ENCODE assay signal across 8 cellular contexts in genomic region chr12:127165567-127166392, GRCh38.
DNase-seq lines count a peak whose midpoint lies in the region; ATAC-seq and TF ChIP-seq lines count a peak whose summit lies in the region.

No MANE protein-coding gene starts in this region.

- peak overlapping the region; percentile 79 for H3K4me3 Mint-ChIP-seq in activated T-helper 2 cell treated with anti-CD3 and anti-CD28 coated beads, Interferon-gamma antibody, Interleukin-2, Interleukin-4, amounts not matched to agents 10 μg/mL and 5 μg/mL and 100 μg/mL, durations not matched to agents 14 hours and 24 hours and 36 hours (ENCODE audit: low read depth)
- peak overlapping the region; percentile 83 to 85 (median 84) for H3K4me3 Mint-ChIP-seq in nephron
- peak overlapping the region; percentile 69 for H3K4me3 Mint-ChIP-seq in stimulated activated effector memory CD8-positive, alpha-beta T cell treated with anti-CD3 and anti-CD28 coated beads, Interleukin-12 subunit alpha, Interleukin-12 subunit beta, amount 100 ng/mL, for 72 hours

- H3K27me3 Mint-ChIP-seq in activated T-helper 2 cell treated with anti-CD3 and anti-CD28 coated beads, Interferon-gamma antibody, Interleukin-2, Interleukin-4, amounts not matched to agents 10 μg/mL and 5 μg/mL and 100 μg/mL, durations not matched to agents 14 hours and 24 hours and 36 hours (ENCODE audit: low read depth) = peaks cover 2% of the 10 kb centered on the region
- H3K27me3 Mint-ChIP-seq in nephron (ENCODE audit: low read depth) = peaks cover 6% of the 10 kb centered on the region

- peaks cover 3% of the 10 kb centered on the region for H3K36me3 Mint-ChIP-seq in activated T-helper 2 cell treated with anti-CD3 and anti-CD28 coated beads, Interferon-gamma antibody, Interleukin-2, Interleukin-4, amounts not matched to agents 10 μg/mL and 5 μg/mL and 100 μg/mL, durations not matched to agents 14 hours and 24 hours and 36 hours (ENCODE audit: low read depth)
- H3K36me3 Mint-ChIP-seq in nephron (ENCODE audit: low read depth) = no peaks in the 10 kb centered on the region
- no peaks in the 10 kb centered on the region for H3K36me3 Mint-ChIP-seq in stimulated activated effector memory CD8-positive, alpha-beta T cell treated with anti-CD3 and anti-CD28 coated beads, Interleukin-12 subunit alpha, Interleukin-12 subunit beta, amount 100 ng/mL, for 72 hours

- peaks cover 6% of the 10 kb centered on the region for H3K9me3 Mint-ChIP-seq in activated T-helper 2 cell treated with anti-CD3 and anti-CD28 coated beads, Interferon-gamma antibody, Interleukin-2, Interleukin-4, amounts not matched to agents 10 μg/mL and 5 μg/mL and 100 μg/mL, durations not matched to agents 14 hours and 24 hours and 36 hours
- H3K9me3 Mint-ChIP-seq in nephron = no peaks in the 10 kb centered on the region
- no peaks in the 10 kb centered on the region for H3K9me3 Mint-ChIP-seq in stimulated activated effector memory CD8-positive, alpha-beta T cell treated with anti-CD3 and anti-CD28 coated beads, Interleukin-12 subunit alpha, Interleukin-12 subunit beta, amount 100 ng/mL, for 72 hours

- ATAC-seq in HG03135 (IDR thresholded peaks at IDR 0.05; ENCODE audit: unreplicated experiment) = peak; percentile 67
- peak; percentile 82 for ATAC-seq in stimulated activated effector memory CD8-positive, alpha-beta T cell treated with anti-CD3 and anti-CD28 coated beads, Interleukin-12 subunit alpha, Interleukin-12 subunit beta, amount 100 ng/mL, for 72 hours

- peak overlapping the region; percentile 69 for H3K27ac Mint-ChIP-seq in activated T-helper 2 cell treated with anti-CD3 and anti-CD28 coated beads, Interferon-gamma antibody, Interleukin-2, Interleukin-4, amounts not matched to agents 10 μg/mL and 5 μg/mL and 100 μg/mL, durations not matched to agents 14 hours and 24 hours and 36 hours
- peak overlapping the region in 1 of 3 experiments; percentile 69 for H3K27ac Mint-ChIP-seq in nephron
- H3K27ac Mint-ChIP-seq in stimulated activated effector memory CD8-positive, alpha-beta T cell treated with anti-CD3 and anti-CD28 coated beads, Interleukin-12 subunit alpha, Interleukin-12 subunit beta, amount 100 ng/mL, for 72 hours = peak overlapping the region; percentile 92

- TF ChIP-seq CTCF in GM10266 (IDR thresholded peaks at IDR 0.05; ENCODE audit: control insufficient read depth, insufficient read depth, low read depth, missing control alignments) (no peak), nephron (IDR thresholded peaks at IDR 0.05; ENCODE audit: unreplicated experiment in 3 of 3) (no peak)

- peak; percentile 65 for DNase-seq in GM10266 (ENCODE audit: extremely low spot score)
- DNase-seq in RPMI7951 (ENCODE audit: low read depth) = peak; percentile 82
- DNase-seq in activated T-helper 2 cell treated with anti-CD3 and anti-CD28 coated beads, Interferon-gamma antibody, Interleukin-2, Interleukin-4, amounts not matched to agents 10 μg/mL and 5 μg/mL and 100 μg/mL, durations not matched to agents 14 hours and 24 hours and 36 hours (ENCODE audit: low spot score) = peak; percentile 71
- DNase-seq in fibroblast of the conjunctiva (ENCODE audit: low read depth) = peak; percentile 74
- DNase-seq in stimulated activated effector memory CD8-positive, alpha-beta T cell treated with anti-CD3 and anti-CD28 coated beads, Interleukin-12 subunit alpha, Interleukin-12 subunit beta, amount 100 ng/mL, for 72 hours (ENCODE audit: low spot score in 2 of 2) = peak; percentile 87 to 88
- DNase-seq in GM19240 (ENCODE audit: insufficient read length, low spot score) = no peak

- intact Hi-C loops in activated T-helper 2 cell treated with anti-CD3 and anti-CD28 coated beads, Interferon-gamma antibody, Interleukin-2, Interleukin-4, amounts not matched to agents 10 μg/mL and 5 μg/mL and 100 μg/mL, durations not matched to agents 14 hours and 24 hours and 36 hours (cut with micrococcal nuclease) = loop anchor here (10.0 kb wide), 1 partner anchor 81 kb away; no protein-coding TSS in a partner anchor

- peaks cover 20% of the 10 kb centered on the region for H3K4me1 Mint-ChIP-seq in activated T-helper 2 cell treated with anti-CD3 and anti-CD28 coated beads, Interferon-gamma antibody, Interleukin-2, Interleukin-4, amounts not matched to agents 10 μg/mL and 5 μg/mL and 100 μg/mL, durations not matched to agents 14 hours and 24 hours and 36 hours (ENCODE audit: low read depth)
- H3K4me1 Mint-ChIP-seq in nephron = peaks cover 26% of the 10 kb centered on the region
- H3K4me1 Mint-ChIP-seq in stimulated activated effector memory CD8-positive, alpha-beta T cell treated with anti-CD3 and anti-CD28 coated beads, Interleukin-12 subunit alpha, Interleukin-12 subunit beta, amount 100 ng/mL, for 72 hours = peaks cover 28% of the 10 kb centered on the region
